In the genomic region with DNA sequence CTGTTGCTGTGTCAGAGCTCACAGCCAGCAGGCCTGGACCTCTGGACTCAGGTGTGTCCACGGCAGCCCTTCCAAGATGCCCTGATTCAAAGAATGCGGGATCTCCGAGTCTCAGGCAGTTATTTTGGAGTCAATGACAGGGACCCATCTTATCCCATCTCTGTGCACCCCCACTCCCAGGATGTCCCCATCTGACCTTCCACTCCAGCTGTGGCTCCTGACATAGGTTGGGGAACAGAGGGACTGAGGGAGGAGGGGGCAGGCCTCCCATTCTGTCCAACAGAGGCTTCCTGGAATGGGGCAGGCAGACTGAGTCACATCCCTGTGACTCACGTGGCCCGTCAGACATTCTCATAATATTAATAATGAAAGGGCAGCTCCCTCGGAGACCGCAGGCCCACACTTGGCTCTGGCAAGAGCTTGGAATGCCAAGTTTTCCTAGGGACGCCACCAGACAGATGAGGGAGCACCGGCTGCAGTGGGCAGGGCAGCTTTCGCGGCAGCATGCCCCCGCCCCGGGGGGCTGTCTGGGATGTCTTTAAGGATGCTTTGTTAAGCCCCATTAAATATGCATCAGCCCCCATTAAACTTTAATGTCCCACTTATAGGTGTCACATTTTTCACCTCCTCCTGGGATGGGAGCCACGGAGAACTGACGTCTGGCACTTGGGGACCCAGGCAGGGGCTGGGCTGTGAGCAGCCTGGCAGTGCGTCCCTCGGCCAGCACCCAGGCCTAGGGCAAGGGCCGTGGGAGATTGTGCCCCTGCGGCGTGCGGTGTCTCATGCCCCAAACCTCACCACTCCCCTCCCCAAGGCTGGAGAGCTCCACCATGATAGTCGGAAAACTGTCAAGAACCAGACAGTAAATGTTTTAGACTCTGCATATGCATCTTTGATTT, we compare ENCODE assay signal across 1 cellular context.
TF ChIP-seq lines count a peak whose summit lies in the region.

No MANE protein-coding gene starts in this region.

TF ChIP-seq in K562, 482 proteins besides CTCF, POLR2A, EP300 and RAD21:
- TF ChIP-seq ATF3 (IDR thresholded peaks at IDR 0.05) (no peak), ATF3 (CRISPR knock-in tag; conservative IDR thresholded peaks at IDR 0.05) (0 out of 2 replicates have a peak, but pooled peaks have one; percentile 15), NR4A1 (CRISPR knock-in tag; IDR thresholded peaks at IDR 0.05) (no peak), NR4A1 (tag; IDR thresholded peaks at IDR 0.05) (no peak), KAT8 (IDR thresholded peaks at IDR 0.05; ENCODE audit: low read depth) (no peak)
TF ChIP-seq in K562: peak in this region for 1.
